20 cellular contexts compared by ENCODE assay signal in the genomic region with DNA sequence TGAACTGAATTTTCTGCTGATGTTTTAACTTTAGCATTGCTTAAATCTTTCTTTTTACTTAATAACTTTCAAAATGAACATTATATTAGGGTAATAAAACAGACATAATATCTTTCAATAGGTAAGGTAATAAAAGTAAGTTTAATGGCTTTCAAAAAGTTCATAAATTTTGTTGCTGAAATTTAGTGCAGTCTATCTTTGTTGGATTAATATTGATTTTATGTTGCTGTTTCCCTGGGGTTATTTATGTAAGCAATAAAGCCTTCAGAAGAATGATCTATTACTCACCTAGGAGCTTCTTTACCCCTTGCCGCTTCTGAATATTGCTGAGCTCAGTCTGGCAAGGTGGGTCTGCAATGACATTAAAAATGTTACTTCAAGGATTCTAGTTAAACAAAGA.
"Had no signal": no experiment of that assay in that cellular context is flagged by ENCODE, and none has a peak within 500 bp of the region (broad histone marks: within the 10 kb centered on the region; RNA-seq: fewer than 3 reads in every experiment).

No MANE protein-coding gene starts in this region.

- DNase-seq: stimulated activated CD4-positive, alpha-beta T cell treated with anti-CD3 and anti-CD28 coated beads, Interleukin-2, amount 100 ng/mL, for 48 hours; stimulated activated CD4-positive, alpha-beta T cell treated with anti-CD3 and anti-CD28 coated beads, Interleukin-4, amount 100 ng/mL, for 1 hour; stimulated activated CD4-positive, alpha-beta T cell treated with anti-CD3 and anti-CD28 coated beads, Interleukin-4, amount 100 ng/mL, for 24 hours; stimulated activated CD4-positive, alpha-beta T cell treated with anti-CD3 and anti-CD28 coated beads, Interleukin-4, amount 100 ng/mL, for 4 hours; stimulated activated CD8-positive, alpha-beta memory T cell treated with anti-CD3 and anti-CD28 coated beads, Interleukin-4, amount 100 ng/mL, for 48 hours; stimulated activated naive B cell treated with anti-CD40 and anti-IgM and Interleukin-4, amounts not matched to agents 10 μg/mL and 1 μg/mL and 100 μg/mL, for 72 hours; stimulated activated naive CD4-positive, alpha-beta T cell; stimulated activated naive CD4-positive, alpha-beta T cell treated with Interleukin-2 at 50 U/mL for 16 hours; stimulated activated naive CD8-positive, alpha-beta T cell treated with anti-CD3 and anti-CD28 coated beads, Interleukin-15, amount 100 ng/mL, for 72 hours; stimulated activated naive CD8-positive, alpha-beta T cell treated with anti-CD3 and anti-CD28 coated beads, Interleukin-15, Interleukin-2, amounts not matched to agents 100 U/mL and 50 U/mL, for 24 hours; stomach; substantia nigra; testis; thyroid gland; tibial artery; transverse colon; trophoblast cell; upper lobe of left lung; upper lobe of right lung; uterus had no signal
